Comparison of ENCODE assay signal across 9 cellular contexts in genomic region chr3:127786358-127787070, GRCh38. TPM values are rescaled to one million over a fixed set of nuclear protein-coding genes. Genes with fewer than 3 reads are reported as not detected.
DNase-seq lines count a peak whose midpoint lies in the region; ATAC-seq and TF ChIP-seq lines count a peak whose summit lies in the region.
"Had no signal": no experiment of that assay in that cellular context is flagged by ENCODE, and none has a peak within 500 bp of the region (broad histone marks: within the 10 kb centered on the region; RNA-seq: fewer than 3 reads in every experiment).

No MANE protein-coding gene starts in this region.

- CTCF ChIA-PET in IMR-90 (lab: Yijun Ruan, JAX) (no interaction called here), OCI-LY7 (lab: Charles Lee; ENCODE audit: unreplicated experiment) (no interaction called here)
- CTCF ChIA-PET in activated CD4-positive, alpha-beta memory T cell treated with anti-CD3 and anti-CD28 coated beads, Interleukin-2, amount 10 ng/mL, durations not matched to agents 7 days and 5 days (lab: Charles Lee) = no interaction called here

- peak overlapping the region; percentile 14; the same call in 1 of the 2 replicates for H2BK120ac ChIP-seq in IMR-90 (ENCODE audit: low read depth, low read length)

- peaks cover 37% of the 10 kb centered on the region for H3K9me1 ChIP-seq in IMR-90 (ENCODE audit: insufficient read depth, low read length)

- TF ChIP-seq EP300 in stomach (IDR thresholded peaks at IDR 0.05) = no peak

- no peak for TF ChIP-seq POLR2A in IMR-90 (IDR thresholded peaks at IDR 0.05; ENCODE audit: low read depth, low read length)
- TF ChIP-seq POLR2A in stomach (IDR thresholded peaks at IDR 0.05) = no peak

- no peaks in the 10 kb centered on the region for H3K79me2 ChIP-seq in hepatocyte
- no peaks in the 10 kb centered on the region for H3K79me2 ChIP-seq in OCI-LY7 (ENCODE audit: insufficient read depth, low read depth, low read length)

- H2BK15ac ChIP-seq in IMR-90 (ENCODE audit: low read depth, low read length) = no peak overlapping the region

- TF ChIP-seq CTCF in IMR-90 (conservative IDR thresholded peaks at IDR 0.05; ENCODE audit: low read depth, low read length) (no peak), hepatocyte (IDR thresholded peaks at IDR 0.05; ENCODE audit: poor library complexity) (no peak), stomach (IDR thresholded peaks at IDR 0.05) (no peak), OCI-LY7 (conservative IDR thresholded peaks at IDR 0.05; ENCODE audit: low read length) (no peak)

- no peak overlapping the region for H2BK5ac ChIP-seq in IMR-90 (ENCODE audit: low read depth, low read length, poor library complexity, severe bottlenecking)

- H3K36me3 Mint-ChIP-seq in activated CD4-positive, alpha-beta memory T cell treated with anti-CD3 and anti-CD28 coated beads, Interleukin-2, amount 10 ng/mL, durations not matched to agents 7 days and 5 days (ENCODE audit: low read depth) = no peaks in the 10 kb centered on the region

- H3K9me3 Mint-ChIP-seq in activated CD4-positive, alpha-beta memory T cell treated with anti-CD3 and anti-CD28 coated beads, Interleukin-2, amount 10 ng/mL, durations not matched to agents 7 days and 5 days = no peaks in the 10 kb centered on the region
- H3K9me3 Mint-ChIP-seq: activated B cell treated with CpG ODN at 0.5 μM for 24 hours had no signal

- intact Hi-C loops in IMR-90 (cut with micrococcal nuclease) (no loop called here), stomach (cut with DNase I; ENCODE audit: low total_unique reads) (no loop called here), OCI-LY7 (cut with micrococcal nuclease; ENCODE audit: unreplicated experiment) (no loop called here)

- H2AFZ ChIP-seq in IMR-90 (replicated peaks; ENCODE audit: low read length, poor library complexity) (no peak overlapping the region), hepatocyte (no peak overlapping the region), OCI-LY7 (ENCODE audit: low read length) (no peak overlapping the region)

- no peak overlapping the region for H3K27ac Mint-ChIP-seq in activated CD4-positive, alpha-beta memory T cell treated with anti-CD3 and anti-CD28 coated beads, Interleukin-2, amount 10 ng/mL, durations not matched to agents 7 days and 5 days
- H3K27ac Mint-ChIP-seq: activated B cell treated with CpG ODN at 0.5 μM for 24 hours had no signal

- H3K9me3 ChIP-seq in IMR-90 (ENCODE audit: control insufficient read depth, insufficient read depth, low read length) (no peaks in the 10 kb centered on the region), hepatocyte (ENCODE audit: low read depth) (no peaks in the 10 kb centered on the region), stomach (no peaks in the 10 kb centered on the region), OCI-LY7 (ENCODE audit: low read length) (no peaks in the 10 kb centered on the region)

- no TSS peak for BruUV-seq in IMR-90 (replicated peaks; lab: Mats Ljungman, UMichigan)
- BruUV-seq in OCI-LY7 (replicated peaks; lab: Mats Ljungman, UMichigan) = no TSS peak

- H3K9me2 ChIP-seq in hepatocyte (replicated peaks; ENCODE audit: insufficient read depth) (no peaks in the 10 kb centered on the region), OCI-LY7 (ENCODE audit: insufficient read depth, low read length) (no peaks in the 10 kb centered on the region)

- no peak overlapping the region for H3K23ac ChIP-seq in IMR-90 (ENCODE audit: low read depth, low read length)

- no peak overlapping the region for H3K4me3 Mint-ChIP-seq in activated CD4-positive, alpha-beta memory T cell treated with anti-CD3 and anti-CD28 coated beads, Interleukin-2, amount 10 ng/mL, durations not matched to agents 7 days and 5 days
- H3K4me3 Mint-ChIP-seq: activated B cell treated with CpG ODN at 0.5 μM for 24 hours had no signal

- in situ Hi-C loops in IMR-90 (cut with MboI; ENCODE audit: low sequenced_read_pairs) = no loop called here

- H3K9ac ChIP-seq in IMR-90 (ENCODE audit: low read depth, low read length) = no peak overlapping the region

- POLR2A ChIA-PET in IMR-90 (lab: Charles Lee; ENCODE audit: unreplicated experiment) (no interaction called here), OCI-LY7 (lab: Charles Lee) (no interaction called here)
- POLR2A ChIA-PET in activated CD4-positive, alpha-beta memory T cell treated with anti-CD3 and anti-CD28 coated beads, Interleukin-2, amount 10 ng/mL, durations not matched to agents 7 days and 5 days (lab: Charles Lee) = no interaction called here

- H3K27ac ChIP-seq in IMR-90 (ENCODE audit: insufficient read depth, low read length) (no peak overlapping the region), hepatocyte (peak overlapping the region; percentile 51), stomach (peak overlapping the region in 4 of 5 donors; percentile 67 to 85 (median 76)), OCI-LY7 (ENCODE audit: low read depth, low read length, poor library complexity, severe bottlenecking) (no peak overlapping the region)

- dilution Hi-C loops in IMR-90 (cut with HindIII; ENCODE audit: low sequenced_read_pairs, unreplicated experiment) = no loop called here

- no peak for TF ChIP-seq RAD21 in IMR-90 (IDR thresholded peaks at IDR 0.05; ENCODE audit: low read length)

- peak overlapping the region; percentile 44 for H2AK5ac ChIP-seq in IMR-90 (ENCODE audit: low read depth, low read length)

- ATAC-seq in IMR-90 (ENCODE audit: low read depth) (peak; percentile 10; the same call in 1 of the 2 replicates), SK-N-SH treated with all-trans-retinoic acid at 6 μM for 48 hours (peak; percentile 77)

- no peak overlapping the region; the same call in 1 of the 2 replicates for H4K5ac ChIP-seq in IMR-90 (ENCODE audit: low read depth, low read length)

- H3K27me3 ChIP-seq in IMR-90 (ENCODE audit: control insufficient read depth, insufficient read depth, low read length) (no peaks in the 10 kb centered on the region), hepatocyte (no peaks in the 10 kb centered on the region), stomach (no peaks in the 10 kb centered on the region)

- no peak overlapping the region for H3K56ac ChIP-seq in IMR-90 (ENCODE audit: extremely low read depth, insufficient read depth, low read length)

- H2AK9ac ChIP-seq in IMR-90 (replicated peaks; ENCODE audit: low read depth, low read length, poor library complexity) = peak overlapping the region; percentile 86

- H4K91ac ChIP-seq in IMR-90 (ENCODE audit: insufficient read depth, low read depth, low read length) = peak overlapping the region; percentile 46

- 90% methylated on average over 2 of the region's 19 CpGs; no CpG with 5 or more reads in 1 of the 2 experiments for WGBS in IMR-90 (ENCODE audit: extremely low coverage in 2 of 2, insufficient read length in 1 of 2), 2 experiments
- WGBS in hepatocyte (ENCODE audit: low lambda C conversion rate, missing lambda C conversion rate) = 70% methylated on average over 19 of the region's 19 CpGs
- 55 to 77% (median 59%) methylated on average over 16 to 19 of the region's 19 CpGs for WGBS in stomach, 5 donors

- peak overlapping the region; percentile 13 to 57; a peak in 1 of 4 replicates for H4K8ac ChIP-seq in IMR-90 (ENCODE audit: low read depth in 2 of 2, low read length in 2 of 2)

- H3K4ac ChIP-seq in IMR-90 (ENCODE audit: low read depth, low read length) = peak overlapping the region; percentile 63; the same call in 1 of the 2 replicates

- H3K18ac ChIP-seq in IMR-90 (ENCODE audit: low read depth, low read length) = no peak overlapping the region

- H2BK20ac ChIP-seq in IMR-90 (ENCODE audit: low read depth, low read length) = no peak overlapping the region

- H3K36me3 ChIP-seq in IMR-90 (ENCODE audit: control insufficient read depth, insufficient read depth, low read length) = peaks cover 3% of the 10 kb centered on the region; the same call in 1 of the 2 replicates
- no peaks in the 10 kb centered on the region for H3K36me3 ChIP-seq in hepatocyte (replicated peaks; ENCODE audit: insufficient read depth, low read depth)
- no peaks in the 10 kb centered on the region for H3K36me3 ChIP-seq in stomach
- no peaks in the 10 kb centered on the region for H3K36me3 ChIP-seq in OCI-LY7 (ENCODE audit: insufficient read depth, low read length)

- H3K4me3 ChIP-seq in IMR-90 (ENCODE audit: insufficient read depth, low read depth, low read length) (no peak overlapping the region), hepatocyte (no peak overlapping the region), stomach (no peak overlapping the region), OCI-LY7 (ENCODE audit: low read depth, low read length, poor library complexity, severe bottlenecking) (no peak overlapping the region)

- H3K27me3 Mint-ChIP-seq in activated CD4-positive, alpha-beta memory T cell treated with anti-CD3 and anti-CD28 coated beads, Interleukin-2, amount 10 ng/mL, durations not matched to agents 7 days and 5 days = peaks cover 9% of the 10 kb centered on the region
- H3K27me3 Mint-ChIP-seq: activated B cell treated with CpG ODN at 0.5 μM for 24 hours had no signal

- H3K14ac ChIP-seq in IMR-90 (replicated peaks; ENCODE audit: low read depth, low read length) = no peak overlapping the region

- no peak overlapping the region for H3K4me2 ChIP-seq in IMR-90 (ENCODE audit: low read depth, low read length)
- no peak overlapping the region for H3K4me2 ChIP-seq in hepatocyte
- H3K4me2 ChIP-seq in OCI-LY7 (ENCODE audit: low read length) = no peak overlapping the region

- H3K4me1 ChIP-seq in IMR-90 (ENCODE audit: control insufficient read depth, insufficient read depth, low read length) (peaks cover 40% of the 10 kb centered on the region), hepatocyte (ENCODE audit: insufficient read depth) (peaks cover 20% of the 10 kb centered on the region), stomach (peaks cover 18 to 78% (median 55%) of the 10 kb centered on the region in 4 donors), OCI-LY7 (ENCODE audit: insufficient read depth, low read length, poor library complexity, severe bottlenecking) (peaks cover 22% of the 10 kb centered on the region)

- H3K79me1 ChIP-seq in IMR-90 (ENCODE audit: low read depth in 1 of 2, low read length in 2 of 2) = peaks cover 50 to 90% of the 10 kb centered on the region in 2 experiments

- H4K20me1 ChIP-seq in IMR-90 (ENCODE audit: insufficient read depth, low read length) (no peaks in the 10 kb centered on the region), hepatocyte (ENCODE audit: insufficient read depth, poor library complexity, severe bottlenecking) (no peaks in the 10 kb centered on the region), OCI-LY7 (ENCODE audit: insufficient read depth, low read length) (no peaks in the 10 kb centered on the region)

- no peaks in the 10 kb centered on the region for H3K4me1 Mint-ChIP-seq in activated CD4-positive, alpha-beta memory T cell treated with anti-CD3 and anti-CD28 coated beads, Interleukin-2, amount 10 ng/mL, durations not matched to agents 7 days and 5 days

- DNase-seq in IMR-90 (peak; percentile 62), hepatocyte (ENCODE audit: low spot score) (peak; percentile 76), stomach (peak; percentile 53), OCI-LY7 (ENCODE audit: low spot score) (no peak), SKM-1 (lab: John Stamatoyannopoulos, UW; ENCODE audit: unreplicated experiment) (no peak)
- no peak for DNase-seq in stimulated activated CD4-positive, alpha-beta T cell treated with anti-CD3 and anti-CD28 coated beads, Interleukin-2, amount 100 ng/mL, for 24 hours
- no peak for DNase-seq in activated CD4-positive, alpha-beta memory T cell treated with anti-CD3 and anti-CD28 coated beads, Interleukin-2, amount 10 ng/mL, durations not matched to agents 7 days and 5 days
- DNase-seq: activated B cell treated with CpG ODN at 0.5 μM for 24 hours had no signal

RNA-seq across cellular contexts. Expression of gene MGLL, which starts 35.8 kb away (rescaled TPM):
- 23.6 and 23.7 TPM in 2 replicates for total RNA-seq in IMR-90 (2012; rRNA removed)
- polyA plus RNA-seq in IMR-90 (2012; rRNA removed) = 59.9 and 60.6 TPM in 2 replicates
- 33.0 and 76.1 TPM in 2 replicates for polyA plus RNA-seq in IMR-90 (2012; cell fraction: cytosol; rRNA removed)
- polyA plus RNA-seq in IMR-90 (2012; cell fraction: nucleus; rRNA removed; ENCODE audit: low replicate concordance) = 37.3 and 45.7 TPM in 2 replicates
- total RNA-seq in hepatocyte = 5.4 and 7.3 TPM in 2 replicates
- polyA plus RNA-seq in hepatocyte = 19.5 and 21.4 TPM in 2 replicates
- total RNA-seq in stomach = 100 to 1,000 TPM in 1 of 5 donors, 10 to 100 TPM in 4; 10.5 to 118 (median 55.1) TPM
- 10 to 100 TPM; 17.3 to 50.9 (median 25.0) TPM for polyA plus RNA-seq in stomach
- 19.2 and 20.1 TPM in 2 replicates for total RNA-seq in OCI-LY7 (2014; rRNA removed; shearing (Covaris generic))
- total RNA-seq in OCI-LY7 (2022) = 17.0 and 21.6 TPM in 2 replicates
- 1 to 10 TPM; 1.5 to 1.7 TPM for total RNA-seq in activated CD4-positive, alpha-beta memory T cell treated with anti-CD3 and anti-CD28 coated beads, Interleukin-2, amount 10 ng/mL, durations not matched to agents 7 days and 5 days

Comparison
In these comparisons a context has a peak if more than half of its experiments do, and no peak if none do; other contexts are left out.
1. DNase-seq: peak in IMR-90 (single experiment), hepatocyte (single experiment) and stomach (single experiment); none in stimulated activated CD4-positive, alpha-beta T cell treated with anti-CD3 and anti-CD28 coated beads, Interleukin-2, amount 100 ng/mL, for 24 hours (0 of 2), OCI-LY7 (single experiment), activated CD4-positive, alpha-beta memory T cell treated with anti-CD3 and anti-CD28 coated beads, Interleukin-2, amount 10 ng/mL, durations not matched to agents 7 days and 5 days (single experiment) and SKM-1 (single experiment).
2. H3K27ac ChIP-seq: peak in hepatocyte (single experiment) and stomach (4 of 5); none in IMR-90 (single experiment) and OCI-LY7 (single experiment).